In the genomic region with DNA sequence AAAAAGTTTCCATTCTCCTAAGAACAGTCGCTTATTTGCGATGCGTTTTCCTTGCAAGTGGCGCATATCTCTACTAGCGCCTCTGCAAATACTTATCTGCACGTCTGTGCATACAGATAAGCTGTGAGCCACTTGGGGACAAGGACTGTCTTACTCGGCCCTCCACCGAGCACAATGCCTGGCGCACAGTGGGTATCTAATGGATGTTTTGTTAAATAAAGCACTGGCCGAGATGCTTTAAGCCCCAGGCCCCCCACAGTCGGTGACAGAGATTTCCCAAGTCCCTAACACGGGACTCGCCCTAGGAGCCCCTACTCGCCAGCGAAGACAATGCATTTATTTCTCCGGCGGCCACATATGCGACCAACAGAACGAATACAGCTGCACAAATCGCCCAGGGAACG, we compare ENCODE assay signal across 8 cellular contexts. TPM values are rescaled to one million over a fixed set of nuclear protein-coding genes. Genes with fewer than 3 reads are reported as not detected.
DNase-seq lines count a peak whose midpoint lies in the region; ATAC-seq, FAIRE-seq and TF ChIP-seq lines count a peak whose summit lies in the region.

No MANE protein-coding gene starts in this region.

- 0% methylated on average over 11 of the region's 21 CpGs for WGBS in right lobe of liver (ENCODE audit: insufficient coverage, low coverage, low lambda C conversion rate, missing lambda C conversion rate)
- 1% methylated on average over 12 of the region's 21 CpGs for WGBS in suprapubic skin

- H3K27me3 ChIP-seq in Peyer's patch (no peaks in the 10 kb centered on the region), right lobe of liver (no peaks in the 10 kb centered on the region), suprapubic skin (no peaks in the 10 kb centered on the region)

- no peak for FAIRE-seq in D721Med (lab: Jason Lieb, UNC)
- peak; percentile 76 for FAIRE-seq in GM19239 (lab: Jason Lieb, UNC)

- no peak for TF ChIP-seq EP300 in suprapubic skin (IDR thresholded peaks at IDR 0.05)

- peak; percentile 34 for ATAC-seq in HG03175 (IDR thresholded peaks at IDR 0.05; ENCODE audit: unreplicated experiment)
- peak; percentile 46 to 59 (median 56) for ATAC-seq in right lobe of liver

- H3K4me1 ChIP-seq in Peyer's patch (peaks cover 0 to 9% (median 0%) of the 10 kb centered on the region in 4 donors), right lobe of liver (peaks cover 0 to 8% (median 0%) of the 10 kb centered on the region in 4 donors), suprapubic skin (peaks cover 15% of the 10 kb centered on the region)

- no peaks in the 10 kb centered on the region for H3K9me3 ChIP-seq in Peyer's patch
- no peaks in the 10 kb centered on the region for H3K9me3 ChIP-seq in right lobe of liver
- no peaks in the 10 kb centered on the region for H3K9me3 ChIP-seq in suprapubic skin

- TF ChIP-seq CTCF in D721Med (IDR thresholded peaks at IDR 0.05; ENCODE audit: insufficient read depth, missing control alignments), result no peak
- TF ChIP-seq CTCF in Peyer's patch (IDR thresholded peaks at IDR 0.05), result no peak
- no peak for TF ChIP-seq CTCF in coronary artery (IDR thresholded peaks at IDR 0.05)
- no peak for TF ChIP-seq CTCF in right lobe of liver (IDR thresholded peaks at IDR 0.05)
- no peak for TF ChIP-seq CTCF in suprapubic skin (IDR thresholded peaks at IDR 0.05)

- DNase-seq in D721Med (ENCODE audit: insufficient read length, low spot score) (peak; percentile 24), GM19239 (ENCODE audit: insufficient read length, low spot score) (no peak), Peyer's patch (peak in 1 of 3 donors; percentile 51), coronary artery (ENCODE audit: low spot score) (no peak), right lobe of liver (no peak), suprapubic skin (ENCODE audit: low spot score in 2 of 2) (no peak), retina (no peak)

- H3K4me3 ChIP-seq in Peyer's patch, result peak overlapping the region; percentile 57 to 87 (median 70)
- peak overlapping the region; percentile 86 for H3K4me3 ChIP-seq in coronary artery
- peak overlapping the region; percentile 64 to 73 (median 68) for H3K4me3 ChIP-seq in right lobe of liver
- peak overlapping the region; percentile 81 for H3K4me3 ChIP-seq in suprapubic skin

- H3K27ac ChIP-seq in Peyer's patch (peak overlapping the region; percentile 56 to 81 (median 72)), coronary artery (peak overlapping the region; percentile 62 to 85), right lobe of liver (peak overlapping the region; percentile 15 to 40 (median 32)), suprapubic skin (peak overlapping the region; percentile 71)

- intact Hi-C loops in right lobe of liver (cut with DNase I), result no loop called here

- H3K36me3 ChIP-seq in Peyer's patch (no peaks in the 10 kb centered on the region), right lobe of liver (no peaks in the 10 kb centered on the region), suprapubic skin (no peaks in the 10 kb centered on the region)

- TF ChIP-seq POLR2A in Peyer's patch (IDR thresholded peaks at IDR 0.05) (no peak), right lobe of liver (IDR thresholded peaks at IDR 0.05) (no peak), suprapubic skin (IDR thresholded peaks at IDR 0.05) (no peak)

RNA-seq across cellular contexts. Expression of a gene that starts 0.5 kb away (rescaled TPM):
- 10 to 100 TPM in 2 of 4 donors, 1 to 10 TPM in 2; 6.0 to 19.8 (median 12.4) TPM for total RNA-seq in Peyer's patch
- 10 to 100 TPM; 10.5 to 14.6 (median 12.3) TPM for total RNA-seq in right lobe of liver
- total RNA-seq in suprapubic skin, result 10 to 100 TPM in 2 of 4 donors, 1 to 10 TPM in 2; 5.3 to 15.8 (median 8.6) TPM

RNA-seq across cellular contexts. Expression of a gene that starts 43.6 kb away (rescaled TPM):
- 10 to 100 TPM; 28.2 to 40.4 (median 32.6) TPM for total RNA-seq in Peyer's patch
- total RNA-seq in right lobe of liver, result 1 to 10 TPM; 4.2 to 8.5 (median 6.3) TPM
- total RNA-seq in suprapubic skin, result 10 to 100 TPM in 3 of 4 donors, 1 to 10 TPM in 1; 7.3 to 15.8 (median 11.8) TPM
